ENCODE assay signal across 8 cellular contexts in the genomic region with DNA sequence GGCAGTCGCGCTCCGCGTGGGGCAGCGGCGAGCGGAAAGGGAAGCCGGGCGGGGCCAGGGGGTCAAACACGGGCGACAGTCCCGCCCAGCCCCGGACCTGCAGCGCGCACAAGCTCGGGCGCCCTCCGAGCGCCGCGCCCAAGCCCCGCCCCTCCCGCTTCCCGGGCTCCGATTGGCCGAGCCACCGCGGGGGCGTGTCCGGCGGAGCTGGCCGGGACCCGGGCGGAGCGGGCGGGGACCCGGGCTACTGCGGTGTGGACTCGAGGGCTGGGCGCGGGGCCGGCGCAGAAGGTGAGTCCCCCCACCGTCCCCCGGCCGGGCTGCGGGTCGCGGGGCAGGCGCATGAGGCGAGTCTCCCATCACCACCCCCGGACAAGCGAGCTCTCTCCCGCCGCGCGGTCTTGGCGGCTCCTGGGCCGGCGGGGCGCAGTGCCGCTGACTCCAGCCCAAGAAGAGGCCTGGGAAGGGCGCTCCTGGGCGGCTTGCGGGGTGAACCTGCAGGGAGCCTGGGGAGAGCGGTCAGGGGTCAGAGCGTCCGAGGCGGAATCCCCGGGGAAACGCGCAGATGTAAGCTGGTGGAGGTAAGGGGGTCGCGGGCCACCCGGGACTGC. TPM values are rescaled to one million over a fixed set of nuclear protein-coding genes. Genes with fewer than 3 reads are reported as not detected.
DNase-seq lines count a peak whose midpoint lies in the region; ATAC-seq and TF ChIP-seq lines count a peak whose summit lies in the region.

A gene with protein sequence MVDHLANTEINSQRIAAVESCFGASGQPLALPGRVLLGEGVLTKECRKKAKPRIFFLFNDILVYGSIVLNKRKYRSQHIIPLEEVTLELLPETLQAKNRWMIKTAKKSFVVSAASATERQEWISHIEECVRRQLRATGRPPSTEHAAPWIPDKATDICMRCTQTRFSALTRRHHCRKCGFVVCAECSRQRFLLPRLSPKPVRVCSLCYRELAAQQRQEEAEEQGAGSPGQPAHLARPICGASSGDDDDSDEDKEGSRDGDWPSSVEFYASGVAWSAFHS (plus strand): TSS at position 247 of the 611 bp plus-strand sequence. CDS start 8,379 bp downstream, outside the sequence.

- no peak for TF ChIP-seq CTCF in suprapubic skin (IDR thresholded peaks at IDR 0.05)

- no peaks in the 10 kb centered on the region for H3K27me3 Mint-ChIP-seq in activated naive CD4-positive, alpha-beta T cell treated with anti-CD3 and anti-CD28 coated beads for 36 hours (ENCODE audit: low read depth)

- TF ChIP-seq EP300 in Ishikawa (IDR thresholded peaks at IDR 0.05; ENCODE audit: borderline replicate concordance) (no peak), suprapubic skin (IDR thresholded peaks at IDR 0.05) (no peak)

- TF ChIP-seq POLR2A in suprapubic skin (IDR thresholded peaks at IDR 0.05) = peak in 1 of 2 donors; percentile 17

- no peak within 1 kb of the TSS for H3K9ac ChIP-seq in SK-N-MC (ENCODE audit: insufficient read length)

- H3K4me1 ChIP-seq in suprapubic skin = peaks cover 90% of the 10 kb centered on the region

- H3K4me3 ChIP-seq in SK-N-MC = peak within 1 kb of the TSS; percentile 76
- peak within 1 kb of the TSS; percentile 74 for H3K4me3 ChIP-seq in suprapubic skin

- peak; percentile 87 for ATAC-seq in GM21619 (IDR thresholded peaks at IDR 0.05; ENCODE audit: unreplicated experiment)

- H3K4me3 Mint-ChIP-seq in activated naive CD4-positive, alpha-beta T cell treated with anti-CD3 and anti-CD28 coated beads for 36 hours = peak within 1 kb of the TSS; percentile 97

- H3K4me1 Mint-ChIP-seq in activated naive CD4-positive, alpha-beta T cell treated with anti-CD3 and anti-CD28 coated beads for 36 hours (ENCODE audit: low read depth) = peaks cover 71% of the 10 kb centered on the region

- peaks cover 24% of the 10 kb centered on the region for H3K36me3 Mint-ChIP-seq in activated naive CD4-positive, alpha-beta T cell treated with anti-CD3 and anti-CD28 coated beads for 36 hours (ENCODE audit: low read depth)

- H3K9me3 Mint-ChIP-seq in activated naive CD4-positive, alpha-beta T cell treated with anti-CD3 and anti-CD28 coated beads for 36 hours = no peaks in the 10 kb centered on the region

- H3K27ac Mint-ChIP-seq in activated naive CD4-positive, alpha-beta T cell treated with anti-CD3 and anti-CD28 coated beads for 36 hours = peak within 1 kb of the TSS; percentile 96

- TF ChIP-seq RAD21 in Ishikawa (IDR thresholded peaks at IDR 0.05; ENCODE audit: low read depth) = no peak

- H3K9me3 ChIP-seq in SK-N-MC (ENCODE audit: low read depth, low read length) = no peaks in the 10 kb centered on the region
- H3K9me3 ChIP-seq in suprapubic skin = no peaks in the 10 kb centered on the region

- CTCF ChIA-PET in activated naive CD4-positive, alpha-beta T cell treated with anti-CD3 and anti-CD28 coated beads for 36 hours (lab: Charles Lee) = interaction anchor here (1.0 to 10.1 kb wide), 9 partner anchors 9 to 57 kb away, joined by 3 to 102 read pairs (median 4); a partner anchor contains a TSS

- no CpG with 5 or more reads among the region's 75 CpGs for WGBS in suprapubic skin

- DNase-seq in ELR (ENCODE audit: low read depth) = peak; percentile 78
- no peak for DNase-seq in SK-N-MC (ENCODE audit: low read depth, low spot score)
- DNase-seq in activated naive CD4-positive, alpha-beta T cell treated with anti-CD3 and anti-CD28 coated beads for 36 hours = peak; percentile 85
- peak; percentile 90 for DNase-seq in globus pallidus (ENCODE audit: low spot score)
- peak; percentile 89 for DNase-seq in occipital lobe (lab: John Stamatoyannopoulos, UW)
- peak; percentile 91 to 93 for DNase-seq in suprapubic skin (ENCODE audit: low spot score in 2 of 2)

- H3K27me3 ChIP-seq in suprapubic skin = no peaks in the 10 kb centered on the region

- H3K27ac ChIP-seq in SK-N-MC = no peak within 1 kb of the TSS
- H3K27ac ChIP-seq in suprapubic skin = peak within 1 kb of the TSS; percentile 85

- H3K36me3 ChIP-seq in SK-N-MC (ENCODE audit: insufficient read depth, low read length) (no peaks in the 10 kb centered on the region), suprapubic skin (no peaks in the 10 kb centered on the region)

- intact Hi-C loops in activated naive CD4-positive, alpha-beta T cell treated with anti-CD3 and anti-CD28 coated beads for 36 hours (cut with micrococcal nuclease) = loop anchor here (1.0 to 10.0 kb wide), 8 partner anchors 8 to 1871 kb away; a partner anchor contains a TSS

TF ChIP-seq in Ishikawa, 13 proteins besides CTCF, POLR2A, EP300 and RAD21:
- TF ChIP-seq, protein P1, sequence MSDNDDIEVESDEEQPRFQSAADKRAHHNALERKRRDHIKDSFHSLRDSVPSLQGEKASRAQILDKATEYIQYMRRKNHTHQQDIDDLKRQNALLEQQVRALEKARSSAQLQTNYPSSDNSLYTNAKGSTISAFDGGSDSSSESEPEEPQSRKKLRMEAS (IDR thresholded peaks at IDR 0.05) = no peak
- peak; percentile 0; the same call in 1 of the 2 replicates for TF ChIP-seq ZBTB7A (IDR thresholded peaks at IDR 0.05; ENCODE audit: low read depth)

RNA-seq across cellular contexts. Expression of the gene that starts here (rescaled TPM):
- 10 to 100 TPM; 20.7 to 21.0 TPM for total RNA-seq in activated naive CD4-positive, alpha-beta T cell treated with anti-CD3 and anti-CD28 coated beads for 36 hours
- total RNA-seq in occipital lobe = 1.9 TPM
- 10 to 100 TPM in 2 of 4 donors, 1 to 10 TPM in 2; 4.5 to 18.8 (median 9.7) TPM for total RNA-seq in suprapubic skin
